In the genomic region with DNA sequence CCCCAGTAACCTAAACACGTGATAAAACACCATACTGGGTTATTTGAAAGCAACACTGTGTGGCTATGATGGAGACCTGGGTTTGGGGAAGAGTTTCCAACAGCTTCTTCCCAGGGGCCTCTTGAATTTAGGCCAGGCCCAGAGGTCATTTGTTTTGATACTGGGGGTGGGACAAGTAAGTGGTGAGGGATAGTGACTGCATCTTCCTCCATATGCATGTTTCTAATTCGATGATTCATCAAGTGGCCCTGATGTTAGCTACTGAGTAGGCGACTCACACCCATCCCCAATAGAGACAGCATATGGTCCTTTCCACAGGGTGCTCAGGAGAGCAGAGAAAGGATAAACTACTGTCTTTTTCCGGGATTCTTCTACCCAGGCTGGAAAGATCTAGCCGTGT, we compare ENCODE assay signal across 16 cellular contexts. TPM values are rescaled to one million over a fixed set of nuclear protein-coding genes. Genes with fewer than 3 reads are reported as not detected.
DNase-seq lines count a peak whose midpoint lies in the region; ATAC-seq, FAIRE-seq and TF ChIP-seq lines count a peak whose summit lies in the region.
"Had no signal": no experiment of that assay in that cellular context is flagged by ENCODE, and none has a peak within 500 bp of the region (broad histone marks: within the 10 kb centered on the region; RNA-seq: fewer than 3 reads in every experiment).

No MANE protein-coding gene starts in this region.

- peak overlapping the region; percentile 30; the same call in 1 of the 2 replicates for H3K4me2 ChIP-seq in SK-N-SH

- H3K27me3 ChIP-seq in SK-N-SH (ENCODE audit: insufficient read depth), result peaks cover 5% of the 10 kb centered on the region; the same call in 1 of the 2 replicates
- H3K27me3 ChIP-seq: thyroid gland had no signal

- peak overlapping the region; percentile 32; the same call in 1 of the 2 replicates for H3K9ac ChIP-seq in SK-N-SH

- H2AFZ ChIP-seq in SK-N-SH (ENCODE audit: low read depth), result peak overlapping the region; percentile 27; the same call in 1 of the 2 replicates

- no peaks in the 10 kb centered on the region for H3K36me3 ChIP-seq in SK-N-SH (replicated peaks in 1 of 2; ENCODE audit: control insufficient read depth in 1 of 2, insufficient read depth in 2 of 2, low read length in 1 of 2)
- H3K36me3 ChIP-seq: thyroid gland, WERI-Rb-1 had no signal

- H4K20me1 ChIP-seq in SK-N-SH (ENCODE audit: insufficient read depth), result no peaks in the 10 kb centered on the region

- TF ChIP-seq CTCF in SK-N-SH (IDR thresholded peaks at IDR 0.05), result no peak

- no peak for ATAC-seq in HG03571 (IDR thresholded peaks at IDR 0.05; ENCODE audit: unreplicated experiment)
- ATAC-seq: activated CD8-positive, alpha-beta memory T cell treated with anti-CD3 and anti-CD28 coated beads, Interleukin-2, amount 10 ng/mL, durations not matched to agents 7 days and 5 days had no signal

- TF ChIP-seq RAD21 in SK-N-SH (IDR thresholded peaks at IDR 0.05; ENCODE audit: low read length), result no peak

- TF ChIP-seq EP300 in SK-N-SH (IDR thresholded peaks at IDR 0.05; ENCODE audit: borderline replicate concordance in 1 of 2, low read depth in 1 of 2, low read length in 1 of 2), result no peak

- peak overlapping the region in 1 of 2 experiments; percentile 79; a peak in 2 of 4 replicates for H3K27ac ChIP-seq in SK-N-SH (ENCODE audit: low read depth in 2 of 2, low read length in 1 of 2)
- H3K27ac ChIP-seq: thyroid gland, WERI-Rb-1 had no signal

- FAIRE-seq in urothelium cell line (lab: Jason Lieb, UNC), result no peak
- FAIRE-seq: A204.1 had no signal

- WGBS in SK-N-SH (ENCODE audit: low lambda C conversion rate), result 17% methylated on average over 5 of the region's 5 CpGs

- no peak overlapping the region for H3K4me3 ChIP-seq in SK-N-SH (ENCODE audit: low read depth in 2 of 2, low read length in 1 of 2)
- H3K4me3 ChIP-seq: thyroid gland had no signal

- no peaks in the 10 kb centered on the region for H3K9me2 ChIP-seq in SK-N-SH

- CTCF ChIA-PET in SK-N-SH (lab: Yijun Ruan, JAX), result interaction anchor here (4.5 kb wide), 1 partner anchor 12 kb away, joined by 24 read pairs; no protein-coding TSS in a partner anchor

- no peaks in the 10 kb centered on the region for H3K79me2 ChIP-seq in SK-N-SH (ENCODE audit: insufficient read depth)

- H3K9me3 ChIP-seq in SK-N-SH, result no peaks in the 10 kb centered on the region
- H3K9me3 ChIP-seq: Caco-2, thyroid gland had no signal

- peaks cover 4% of the 10 kb centered on the region for H3F3A ChIP-seq in SK-N-SH (replicated peaks; ENCODE audit: insufficient read depth)

- POLR2A ChIA-PET in SK-N-SH (lab: Yijun Ruan, JAX), result no interaction called here

- DNase-seq in NCI-H2171 treated with DMSO at 0.1 percent for 48 hours (lab: John Stamatoyannopoulos, UW) (peak; percentile 2), NCI-H2171 (lab: John Stamatoyannopoulos, UW) (no peak), SK-N-SH (no peak), fibroblast of peridontal ligament (ENCODE audit: extremely low read depth) (peak; percentile 33), urothelium cell line (ENCODE audit: low spot score) (peak; percentile 24), SK-N-DZ (ENCODE audit: low spot score) (no peak), COLO668 (lab: John Stamatoyannopoulos, UW; ENCODE audit: unreplicated experiment) (no peak)
- DNase-seq: activated CD8-positive, alpha-beta memory T cell treated with anti-CD3 and anti-CD28 coated beads, Interleukin-2, amount 10 ng/mL, durations not matched to agents 7 days and 5 days; activated naive CD4-positive, alpha-beta T cell treated with anti-CD3 and anti-CD28 coated beads, Interleukin-2, amount 10 ng/mL, durations not matched to agents 7 days and 5 days; Caco-2; Kasumi-1; NCI-H2029 treated with DMSO at 0.1 percent for 48 hours; thyroid gland; WERI-Rb-1 had no signal

- no peaks in the 10 kb centered on the region; a peak in 1 of 4 replicates for H3K4me1 ChIP-seq in SK-N-SH (ENCODE audit: control insufficient read depth in 1 of 2, insufficient read depth in 2 of 2, low read depth in 1 of 2, low read length in 1 of 2)
- H3K4me1 ChIP-seq: Caco-2, thyroid gland had no signal

TF ChIP-seq in SK-N-SH, 30 proteins besides CTCF, POLR2A, EP300 and RAD21:
- TF ChIP-seq TEAD4 (IDR thresholded peaks at IDR 0.05; ENCODE audit: borderline replicate concordance, insufficient read depth) (no peak), JUND (IDR thresholded peaks at IDR 0.05) (peak; percentile 2; the same call in 1 of the 2 replicates), FOSL2 (IDR thresholded peaks at IDR 0.05; ENCODE audit: borderline replicate concordance, low read depth) (no peak), TCF12 (IDR thresholded peaks at IDR 0.05) (0 out of 2 replicates have a peak, but pooled peaks have one; percentile 29), SMC3 (IDR thresholded peaks at IDR 0.05; ENCODE audit: low read depth, low read length) (no peak), NFIC (IDR thresholded peaks at IDR 0.05; ENCODE audit: borderline replicate concordance) (peak; percentile 2; the same call in 1 of the 2 replicates)
TF ChIP-seq in SK-N-SH: peak in this region for 3.

RNA-seq across cellular contexts. Expression of a gene that starts 2.7 kb away (rescaled TPM):
- 0.13 and 0.16 TPM in 2 replicates for polyA plus RNA-seq in SK-N-SH (2012; rRNA removed)
- 0.08 and 0.17 TPM in 2 replicates for polyA plus RNA-seq in SK-N-SH (2012; cell fraction: cytosol; rRNA removed)
- polyA plus RNA-seq in SK-N-SH (2012; cell fraction: nucleus; rRNA removed), result 0.02 and 0.54 TPM in 2 replicates
- not detected in 2 replicates for polyA plus RNA-seq in SK-N-DZ (2014; cell fraction: cytosol; rRNA removed)
- polyA plus RNA-seq in SK-N-DZ (2014; cell fraction: nucleus; rRNA removed), result not detected in 2 replicates

Comparison
In these comparisons a context has a peak if more than half of its experiments do, and no peak if none do; other contexts are left out.
1. DNase-seq: peak in NCI-H2171 treated with DMSO at 0.1 percent for 48 hours (single experiment), fibroblast of peridontal ligament (single experiment) and urothelium cell line (single experiment); none in NCI-H2171 (single experiment), SK-N-SH (single experiment), SK-N-DZ (single experiment) and COLO668 (single experiment).